8 cellular contexts compared by ENCODE assay signal in the genomic region with DNA sequence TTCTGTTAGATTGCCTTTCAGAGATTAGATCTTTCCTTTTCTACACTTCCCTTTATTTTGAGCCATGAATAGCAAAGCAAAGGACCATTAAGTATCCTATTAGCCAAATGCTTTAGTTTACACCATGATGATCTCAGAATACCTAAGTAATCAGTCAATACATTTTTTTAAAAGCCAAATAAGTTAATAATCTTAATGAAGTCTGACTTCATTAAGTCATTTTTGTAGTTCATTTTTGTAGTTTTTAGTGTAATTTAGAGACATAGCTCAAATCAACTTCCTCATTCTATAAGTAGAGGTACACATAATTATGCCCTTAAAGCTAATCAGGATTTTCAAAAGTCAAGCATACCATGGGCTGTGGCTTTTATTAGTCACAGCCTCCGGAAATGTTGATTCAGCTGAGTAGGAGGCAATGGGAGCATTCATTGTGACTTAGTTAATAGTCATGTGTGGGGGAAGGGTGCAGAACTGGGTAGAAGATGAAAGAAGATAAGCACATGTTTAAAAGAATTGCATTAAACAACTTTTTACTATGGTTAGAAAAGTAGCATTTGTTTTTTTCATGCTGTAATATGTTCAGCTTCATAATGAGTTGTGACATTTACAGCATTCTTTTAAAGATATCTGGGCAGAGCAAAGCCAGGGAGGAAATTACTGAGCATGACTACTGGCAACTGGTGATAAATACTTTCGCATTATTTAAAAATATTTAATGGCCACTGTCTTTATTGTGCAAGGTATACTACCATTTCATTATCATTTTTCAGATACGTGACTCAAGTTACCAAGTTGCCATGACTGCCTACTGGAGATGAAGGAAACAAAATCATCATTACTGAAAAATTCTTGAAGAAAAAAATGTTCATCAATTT. TPM values are rescaled to one million over a fixed set of nuclear protein-coding genes. Genes with fewer than 3 reads are reported as not detected.
DNase-seq lines count a peak whose midpoint lies in the region; ATAC-seq, FAIRE-seq and TF ChIP-seq lines count a peak whose summit lies in the region.

No MANE protein-coding gene starts in this region.

- no peak overlapping the region for H3K23ac ChIP-seq in trophoblast cell (ENCODE audit: low read length)

- RAD21 ChIA-PET in HCT116 (lab: Charles Lee; ENCODE audit: low non-redundant PET in 1 of 2, low total read pairs in 2 of 2, uncharacterized antibody in 2 of 2, unreplicated experiment in 2 of 2) = no interaction called here

- CTCF ChIA-PET in HCT116 (lab: Charles Lee) = interaction anchor here (1.6 kb wide), 1 partner anchor 19 kb away, joined by 7 read pairs; no protein-coding TSS in a partner anchor

- H3K9me3 ChIP-seq in HCT116 (ENCODE audit: control insufficient read depth in 1 of 2, insufficient read depth in 1 of 2, low read depth in 1 of 2, low read length in 2 of 2) (no peaks in the 10 kb centered on the region), trophoblast cell (ENCODE audit: insufficient read depth, low read depth, low read length) (no peaks in the 10 kb centered on the region)

- no peak for TF ChIP-seq CTCF in HCT116 (IDR thresholded peaks at IDR 0.05 in 2 of 3, conservative IDR thresholded peaks at IDR 0.05 in 1 of 3; ENCODE audit: borderline replicate concordance in 1 of 3, insufficient read depth in 1 of 3, low read depth in 2 of 3, low read length in 2 of 3)
- no peak for TF ChIP-seq CTCF in NB4 (IDR thresholded peaks at IDR 0.05; ENCODE audit: low read depth, low read length)
- TF ChIP-seq CTCF in epithelial cell of esophagus (IDR thresholded peaks at IDR 0.05; ENCODE audit: insufficient read depth, low read depth, low read length, missing control alignments) = no peak

- no peak for TF ChIP-seq POLR2A in HCT116 (IDR thresholded peaks at IDR 0.05; ENCODE audit: borderline replicate concordance, extremely low read depth, insufficient read depth, insufficient read length)
- no peak for TF ChIP-seq POLR2A in NB4 (IDR thresholded peaks at IDR 0.05; ENCODE audit: extremely low read depth, insufficient read length)

- no peaks in the 10 kb centered on the region for H3K27me3 ChIP-seq in HCT116 (ENCODE audit: insufficient read depth, low read length)
- no peaks in the 10 kb centered on the region for H3K27me3 ChIP-seq in trophoblast cell (ENCODE audit: insufficient read depth, low read length)

- no peak overlapping the region for H4K12ac ChIP-seq in trophoblast cell (ENCODE audit: low read depth, low read length)

- H3K4me1 ChIP-seq in HCT116 (ENCODE audit: control insufficient read depth in 1 of 2, insufficient read depth in 2 of 2, low read length in 2 of 2) (peaks cover 15 to 32% of the 10 kb centered on the region in 2 experiments), trophoblast cell (ENCODE audit: control insufficient read depth in 1 of 2, insufficient read depth in 2 of 2, low read length in 2 of 2) (no peaks in the 10 kb centered on the region)

- BruUV-seq in HCT116 (replicated peaks; lab: Mats Ljungman, UMichigan) = TSS peak; percentile 96

- no peaks in the 10 kb centered on the region for H3K36me3 ChIP-seq in HCT116 (ENCODE audit: control insufficient read depth in 1 of 2, insufficient read depth in 2 of 2, low read length in 2 of 2)
- H3K36me3 ChIP-seq in trophoblast cell (ENCODE audit: control insufficient read depth in 1 of 2, insufficient read depth in 2 of 2, low read length in 2 of 2) = no peaks in the 10 kb centered on the region

- intact Hi-C loops in HCT116 (cut with micrococcal nuclease) = loop anchor here (2.0 kb wide), 1 partner anchor 57 kb away; no protein-coding TSS in a partner anchor
- intact Hi-C loops in activated CD4-positive, alpha-beta T cell treated with anti-CD3 and anti-CD28 coated beads, Interleukin-2, amount 10 ng/mL, durations not matched to agents 24 days and 14 days (cut with micrococcal nuclease) = loop anchor here (1.0 to 5.0 kb wide), 8 partner anchors 18 to 449 kb away; partner anchors contain the start of genes CCDC71L, HBP1 and NAMPT

- no peak overlapping the region for H2BK5ac ChIP-seq in trophoblast cell (ENCODE audit: low read depth, low read length, poor library complexity)

- H3K27ac ChIP-seq in HCT116 (ENCODE audit: low read depth, low read length) = peak overlapping the region; percentile 62; the same call in 1 of the 2 replicates
- no peak overlapping the region for H3K27ac ChIP-seq in trophoblast cell (ENCODE audit: low read depth, low read length)

- peak overlapping the region; percentile 37 for H3K9ac ChIP-seq in HCT116 (ENCODE audit: low read length)
- H3K9ac ChIP-seq in trophoblast cell (ENCODE audit: low read length) = no peak overlapping the region

- H3K4ac ChIP-seq in trophoblast cell (ENCODE audit: low read depth, low read length) = no peak overlapping the region

- POLR2A ChIA-PET in HCT116 (lab: Charles Lee) = no interaction called here

- peak; percentile 97 for FAIRE-seq in G401.6 (lab: Jason Lieb, UNC)

- peaks cover 8% of the 10 kb centered on the region for H3K36me3 Mint-ChIP-seq in activated CD4-positive, alpha-beta T cell treated with anti-CD3 and anti-CD28 coated beads, Interleukin-2, amount 10 ng/mL, durations not matched to agents 24 days and 14 days (ENCODE audit: low read depth)

- H3K79me1 ChIP-seq in trophoblast cell (ENCODE audit: low read length) = no peaks in the 10 kb centered on the region

- peak; percentile 93 for ATAC-seq in HCT116

- H4K91ac ChIP-seq in trophoblast cell (ENCODE audit: low read depth, low read length) = no peak overlapping the region

- no peak overlapping the region for H3K14ac ChIP-seq in trophoblast cell (ENCODE audit: low read length)

- H3K27me3 Mint-ChIP-seq in activated CD4-positive, alpha-beta T cell treated with anti-CD3 and anti-CD28 coated beads, Interleukin-2, amount 10 ng/mL, durations not matched to agents 24 days and 14 days = no peaks in the 10 kb centered on the region

- H3K9me2 ChIP-seq in HCT116 (ENCODE audit: insufficient read depth) = no peaks in the 10 kb centered on the region

- H3K9me3 Mint-ChIP-seq in activated CD4-positive, alpha-beta T cell treated with anti-CD3 and anti-CD28 coated beads, Interleukin-2, amount 10 ng/mL, durations not matched to agents 24 days and 14 days = peaks cover 18% of the 10 kb centered on the region

- H4K8ac ChIP-seq in trophoblast cell (ENCODE audit: low read depth, low read length) = no peak overlapping the region

- H2BK12ac ChIP-seq in trophoblast cell (ENCODE audit: low read length) = no peak overlapping the region

- H3K4me1 Mint-ChIP-seq in activated CD4-positive, alpha-beta T cell treated with anti-CD3 and anti-CD28 coated beads, Interleukin-2, amount 10 ng/mL, durations not matched to agents 24 days and 14 days = peaks cover 22% of the 10 kb centered on the region

- H4K20me1 ChIP-seq in HCT116 (ENCODE audit: insufficient read depth) = no peaks in the 10 kb centered on the region

- H3K18ac ChIP-seq in trophoblast cell (ENCODE audit: low read length) = no peak overlapping the region

- H2BK120ac ChIP-seq in trophoblast cell (ENCODE audit: insufficient read depth, low read length, poor library complexity) = no peak overlapping the region

- H3K4me2 ChIP-seq in HCT116 (ENCODE audit: low read length) = peak overlapping the region; percentile 70
- no peak overlapping the region for H3K4me2 ChIP-seq in trophoblast cell (ENCODE audit: low read length)

- no peak overlapping the region for H3K4me3 Mint-ChIP-seq in activated CD4-positive, alpha-beta T cell treated with anti-CD3 and anti-CD28 coated beads, Interleukin-2, amount 10 ng/mL, durations not matched to agents 24 days and 14 days

- H3K4me3 ChIP-seq in HCT116 (replicated peaks in 1 of 2; ENCODE audit: low read depth in 1 of 2, low read length in 2 of 2) (peak overlapping the region in 1 of 2 experiments; percentile 22; a peak in 3 of 4 replicates), NB4 (ENCODE audit: low read depth, low read length) (no peak overlapping the region), epithelial cell of esophagus (ENCODE audit: low read length) (no peak overlapping the region), trophoblast cell (ENCODE audit: low read depth, low read length) (no peak overlapping the region)

- no peak overlapping the region for H2AFZ ChIP-seq in HCT116 (ENCODE audit: low read depth, low read length, poor library complexity, severe bottlenecking)
- no peak overlapping the region for H2AFZ ChIP-seq in trophoblast cell (ENCODE audit: insufficient read depth, low read length, poor library complexity)

- peak; percentile 29 for TF ChIP-seq RAD21 in HCT116 (IDR thresholded peaks at IDR 0.05; ENCODE audit: low read depth)

- WGBS in trophoblast cell (ENCODE audit: extremely low coverage, insufficient coverage, insufficient read length) = no CpG with 5 or more reads among the region's 3 CpGs

- no peak overlapping the region for H2AK5ac ChIP-seq in trophoblast cell (ENCODE audit: low read length)

- no peak overlapping the region for H3K27ac Mint-ChIP-seq in activated CD4-positive, alpha-beta T cell treated with anti-CD3 and anti-CD28 coated beads, Interleukin-2, amount 10 ng/mL, durations not matched to agents 24 days and 14 days

- H3K79me2 ChIP-seq in HCT116 (ENCODE audit: insufficient read depth, low read length) = no peaks in the 10 kb centered on the region
- H3K79me2 ChIP-seq in trophoblast cell (ENCODE audit: control insufficient read depth, insufficient read depth, low read length, poor library complexity) = no peaks in the 10 kb centered on the region

- DNase-seq in HCT116 (ENCODE audit: low read depth, low spot score) (peak; percentile 87), NB4 (ENCODE audit: low read depth) (peak; percentile 97), epithelial cell of esophagus (ENCODE audit: low read depth) (peak; percentile 95), trophoblast cell (peak; percentile 84 to 91), NCI-H82 (lab: John Stamatoyannopoulos, UW) (no peak), cerebellum (ENCODE audit: low spot score) (no peak)
- peak; percentile 85 for DNase-seq in activated CD4-positive, alpha-beta T cell treated with anti-CD3 and anti-CD28 coated beads, Interleukin-2, amount 10 ng/mL, durations not matched to agents 24 days and 14 days

TF ChIP-seq in HCT116, 20 proteins besides CTCF, POLR2A, EP300 and RAD21 (continues in another document):
- no peak for TF ChIP-seq ZFX (IDR thresholded peaks at IDR 0.05)
- TF ChIP-seq MAX (IDR thresholded peaks at IDR 0.05) = peak; percentile 91

RNA-seq across cellular contexts. Expression of gene CCDC71L, which starts 57.3 kb away (rescaled TPM):
- 21.1 TPM for total RNA-seq in HCT116 (2021; ENCODE audit: unreplicated experiment)
- 7.3 and 9.7 TPM in 2 replicates for polyA plus RNA-seq in HCT116 (2012)
- 19.5 and 21.3 TPM in 2 replicates for total RNA-seq in activated CD4-positive, alpha-beta T cell treated with anti-CD3 and anti-CD28 coated beads, Interleukin-2, amount 10 ng/mL, durations not matched to agents 24 days and 14 days
- polyA plus RNA-seq in trophoblast cell (2013) = 26.3 and 29.6 TPM in 2 replicates
- 23.9 TPM for total RNA-seq in cerebellum

Comparison
In these comparisons a context has a peak if more than half of its experiments do, and no peak if none do; other contexts are left out.
1. DNase-seq: peak in HCT116 (single experiment), NB4 (single experiment), activated CD4-positive, alpha-beta T cell treated with anti-CD3 and anti-CD28 coated beads, Interleukin-2, amount 10 ng/mL, durations not matched to agents 24 days and 14 days (single experiment), epithelial cell of esophagus (single experiment) and trophoblast cell (2 of 2); none in NCI-H82 (single experiment) and cerebellum (single experiment).